In the genomic region with DNA sequence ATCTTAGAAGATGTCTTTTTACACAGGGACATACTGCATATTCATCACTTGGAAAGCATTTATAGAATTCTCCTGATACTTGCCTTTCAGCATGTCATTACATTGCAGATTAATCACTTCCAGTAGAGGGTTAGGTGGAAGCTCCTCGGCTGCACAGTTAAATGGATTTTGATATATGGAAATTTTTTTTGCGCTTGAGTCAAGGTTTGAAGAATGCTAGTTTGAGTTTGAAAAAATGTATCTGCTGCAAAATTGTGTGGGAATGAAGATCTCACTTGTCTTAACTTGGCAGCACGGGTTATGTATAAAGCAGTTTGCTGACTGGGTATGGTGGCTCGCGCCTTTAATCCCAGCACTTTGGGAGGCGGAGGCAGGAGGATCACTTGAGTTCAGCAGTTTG, we compare ENCODE assay signal across 1 cellular context.
A peak's percentile ranks its signal among the peaks of the same experiment; 100 is the strongest.
TF ChIP-seq lines count a peak whose summit lies in the region.

No MANE protein-coding gene starts in this region.

TF ChIP-seq in SK-N-SH, 30 proteins besides CTCF, POLR2A, EP300 and RAD21 (continued from another document):
- TF ChIP-seq, protein P1, sequence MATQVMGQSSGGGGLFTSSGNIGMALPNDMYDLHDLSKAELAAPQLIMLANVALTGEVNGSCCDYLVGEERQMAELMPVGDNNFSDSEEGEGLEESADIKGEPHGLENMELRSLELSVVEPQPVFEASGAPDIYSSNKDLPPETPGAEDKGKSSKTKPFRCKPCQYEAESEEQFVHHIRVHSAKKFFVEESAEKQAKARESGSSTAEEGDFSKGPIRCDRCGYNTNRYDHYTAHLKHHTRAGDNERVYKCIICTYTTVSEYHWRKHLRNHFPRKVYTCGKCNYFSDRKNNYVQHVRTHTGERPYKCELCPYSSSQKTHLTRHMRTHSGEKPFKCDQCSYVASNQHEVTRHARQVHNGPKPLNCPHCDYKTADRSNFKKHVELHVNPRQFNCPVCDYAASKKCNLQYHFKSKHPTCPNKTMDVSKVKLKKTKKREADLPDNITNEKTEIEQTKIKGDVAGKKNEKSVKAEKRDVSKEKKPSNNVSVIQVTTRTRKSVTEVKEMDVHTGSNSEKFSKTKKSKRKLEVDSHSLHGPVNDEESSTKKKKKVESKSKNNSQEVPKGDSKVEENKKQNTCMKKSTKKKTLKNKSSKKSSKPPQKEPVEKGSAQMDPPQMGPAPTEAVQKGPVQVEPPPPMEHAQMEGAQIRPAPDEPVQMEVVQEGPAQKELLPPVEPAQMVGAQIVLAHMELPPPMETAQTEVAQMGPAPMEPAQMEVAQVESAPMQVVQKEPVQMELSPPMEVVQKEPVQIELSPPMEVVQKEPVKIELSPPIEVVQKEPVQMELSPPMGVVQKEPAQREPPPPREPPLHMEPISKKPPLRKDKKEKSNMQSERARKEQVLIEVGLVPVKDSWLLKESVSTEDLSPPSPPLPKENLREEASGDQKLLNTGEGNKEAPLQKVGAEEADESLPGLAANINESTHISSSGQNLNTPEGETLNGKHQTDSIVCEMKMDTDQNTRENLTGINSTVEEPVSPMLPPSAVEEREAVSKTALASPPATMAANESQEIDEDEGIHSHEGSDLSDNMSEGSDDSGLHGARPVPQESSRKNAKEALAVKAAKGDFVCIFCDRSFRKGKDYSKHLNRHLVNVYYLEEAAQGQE (IDR thresholded peaks at IDR 0.05; ENCODE audit: low read depth, low read length): no peak
- TF ChIP-seq YY1 (IDR thresholded peaks at IDR 0.05; ENCODE audit: low read depth): 0 out of 2 replicates have a peak, but pooled peaks have one; percentile 10
- TF ChIP-seq NRF1 (IDR thresholded peaks at IDR 0.05; ENCODE audit: low read depth, low read length): no peak
- TF ChIP-seq TCF12 (IDR thresholded peaks at IDR 0.05): peak; percentile 82
- peak; percentile 49; the same call in 1 of the 2 replicates for TF ChIP-seq SIN3A (IDR thresholded peaks at IDR 0.05; ENCODE audit: borderline replicate concordance, low read depth, low read length)
- no peak for TF ChIP-seq MEF2A (IDR thresholded peaks at IDR 0.05; ENCODE audit: borderline replicate concordance, low read depth)
- no peak for TF ChIP-seq ELF1 (IDR thresholded peaks at IDR 0.05)
- TF ChIP-seq, protein P2, sequence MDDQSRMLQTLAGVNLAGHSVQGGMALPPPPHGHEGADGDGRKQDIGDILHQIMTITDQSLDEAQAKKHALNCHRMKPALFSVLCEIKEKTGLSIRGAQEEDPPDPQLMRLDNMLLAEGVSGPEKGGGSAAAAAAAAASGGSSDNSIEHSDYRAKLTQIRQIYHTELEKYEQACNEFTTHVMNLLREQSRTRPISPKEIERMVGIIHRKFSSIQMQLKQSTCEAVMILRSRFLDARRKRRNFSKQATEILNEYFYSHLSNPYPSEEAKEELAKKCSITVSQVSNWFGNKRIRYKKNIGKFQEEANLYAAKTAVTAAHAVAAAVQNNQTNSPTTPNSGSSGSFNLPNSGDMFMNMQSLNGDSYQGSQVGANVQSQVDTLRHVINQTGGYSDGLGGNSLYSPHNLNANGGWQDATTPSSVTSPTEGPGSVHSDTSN (IDR thresholded peaks at IDR 0.05): peak; percentile 94
- TF ChIP-seq FOXJ3 (CRISPR knock-in tag; IDR thresholded peaks at IDR 0.05): no peak
- TF ChIP-seq POLR2AphosphoS5 (IDR thresholded peaks at IDR 0.05; ENCODE audit: low read depth, low read length): peak; percentile 37; the same call in 1 of the 2 replicates
- TF ChIP-seq, protein P3, sequence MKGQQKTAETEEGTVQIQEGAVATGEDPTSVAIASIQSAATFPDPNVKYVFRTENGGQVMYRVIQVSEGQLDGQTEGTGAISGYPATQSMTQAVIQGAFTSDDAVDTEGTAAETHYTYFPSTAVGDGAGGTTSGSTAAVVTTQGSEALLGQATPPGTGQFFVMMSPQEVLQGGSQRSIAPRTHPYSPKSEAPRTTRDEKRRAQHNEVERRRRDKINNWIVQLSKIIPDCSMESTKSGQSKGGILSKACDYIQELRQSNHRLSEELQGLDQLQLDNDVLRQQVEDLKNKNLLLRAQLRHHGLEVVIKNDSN (IDR thresholded peaks at IDR 0.05; ENCODE audit: borderline replicate concordance, low read depth): no peak
- peak; percentile 81; the same call in 1 of the 2 replicates for TF ChIP-seq TEAD4 (IDR thresholded peaks at IDR 0.05; ENCODE audit: borderline replicate concordance, insufficient read depth)
- no peak for TF ChIP-seq RCOR1 (IDR thresholded peaks at IDR 0.05; ENCODE audit: low read length)
- no peak for TF ChIP-seq USF2 (IDR thresholded peaks at IDR 0.05; ENCODE audit: borderline replicate concordance, low read depth, low read length)
- no peak for TF ChIP-seq RFX5 (IDR thresholded peaks at IDR 0.05; ENCODE audit: low read length)
- no peak for TF ChIP-seq GATA2 (CRISPR knock-in tag; IDR thresholded peaks at IDR 0.05)
